20 cellular contexts compared by ENCODE assay signal in genomic region chr3:32200991-32201758, GRCh38. TPM values are rescaled to one million over a fixed set of nuclear protein-coding genes. Genes with fewer than 3 reads are reported as not detected.
DNase-seq lines count a peak whose midpoint lies in the region; ATAC-seq, FAIRE-seq and TF ChIP-seq lines count a peak whose summit lies in the region.
"Had no signal": no experiment of that assay in that cellular context is flagged by ENCODE, and none has a peak within 500 bp of the region (broad histone marks: within the 10 kb centered on the region; RNA-seq: fewer than 3 reads in every experiment).

No MANE protein-coding gene starts in this region.

- TF ChIP-seq POLR2A in endothelial cell of umbilical vein (IDR thresholded peaks at IDR 0.05; ENCODE audit: low read depth, low read length) = no peak

- H3K9ac ChIP-seq in endothelial cell of umbilical vein (replicated peaks; ENCODE audit: extremely low read depth, insufficient read depth, low read length) (no peak overlapping the region), kidney (ENCODE audit: low read length in 2 of 2) (no peak overlapping the region)

- H3K4me3 ChIP-seq in endothelial cell of umbilical vein (replicated peaks in 1 of 3; ENCODE audit: insufficient read depth in 1 of 3, low read depth in 1 of 3, low read length in 3 of 3) (no peak overlapping the region), kidney (ENCODE audit: low read length in 2 of 2) (no peak overlapping the region), psoas muscle (no peak overlapping the region), upper lobe of right lung (no peak overlapping the region)
- H3K4me3 ChIP-seq: MG63 had no signal

- H2AFZ ChIP-seq in endothelial cell of umbilical vein (ENCODE audit: low read depth, low read length) = peak overlapping the region; percentile 54

- peaks cover 20 to 21% of the 10 kb centered on the region in 2 donors for H3K27me3 Mint-ChIP-seq in natural killer cell treated with Interleukin-12 subunit alpha and Interleukin-12 subunit beta and Interleukin-15 and Interleukin-18, amount 100 ng/mL, for 72 hours
- peaks cover 0 to 19% (median 8%) of the 10 kb centered on the region in 3 donors for H3K27me3 Mint-ChIP-seq in immature natural killer cell (ENCODE audit: low read depth in 3 of 3)
- H3K27me3 Mint-ChIP-seq: activated naive CD8-positive, alpha-beta T cell treated with anti-CD3 and anti-CD28 coated beads for 36 hours had no signal

- no peaks in the 10 kb centered on the region for H3K27me3 ChIP-seq in endothelial cell of umbilical vein (ENCODE audit: control insufficient read depth in 2 of 2, insufficient read depth in 2 of 2, low read length in 2 of 2)
- no peaks in the 10 kb centered on the region for H3K27me3 ChIP-seq in psoas muscle (ENCODE audit: insufficient read depth in 3 of 3, low read length in 2 of 3)
- no peaks in the 10 kb centered on the region for H3K27me3 ChIP-seq in upper lobe of right lung
- H3K27me3 ChIP-seq: MG63 had no signal

- peak overlapping the region; percentile 39 for H3K4me2 ChIP-seq in endothelial cell of umbilical vein (ENCODE audit: insufficient read depth, low read length)

- TF ChIP-seq CTCF in endothelial cell of umbilical vein (IDR thresholded peaks at IDR 0.05; ENCODE audit: extremely low read depth in 1 of 2, insufficient read depth in 1 of 2, low read depth in 1 of 2, low read length in 2 of 2) (no peak), kidney (IDR thresholded peaks at IDR 0.05; ENCODE audit: borderline replicate concordance, extremely low read depth, insufficient read depth) (no peak), psoas muscle (IDR thresholded peaks at IDR 0.05) (no peak), upper lobe of right lung (IDR thresholded peaks at IDR 0.05) (no peak)

- H3K27ac ChIP-seq in endothelial cell of umbilical vein (ENCODE audit: insufficient read depth, low read depth, low read length) = no peak overlapping the region
- H3K27ac ChIP-seq in kidney (ENCODE audit: low read depth in 2 of 2, low read length in 2 of 2) = peak overlapping the region in 1 of 2 donors; percentile 71
- H3K27ac ChIP-seq in psoas muscle = peak overlapping the region; percentile 63
- peak overlapping the region; percentile 49 for H3K27ac ChIP-seq in upper lobe of right lung
- H3K27ac ChIP-seq: WERI-Rb-1 had no signal

- ATAC-seq in psoas muscle (peak; percentile 36 to 75 (median 51)), upper lobe of right lung (peak; percentile 72), HG03196 (IDR thresholded peaks at IDR 0.05; ENCODE audit: unreplicated experiment) (no peak)
- ATAC-seq in natural killer cell treated with Interleukin-12 subunit alpha and Interleukin-12 subunit beta and Interleukin-15 and Interleukin-18, amount 100 ng/mL, for 72 hours = no peak
- ATAC-seq: CD8-positive, alpha-beta T cell had no signal

- no peaks in the 10 kb centered on the region for H3K9me3 ChIP-seq in endothelial cell of umbilical vein (replicated peaks; ENCODE audit: control insufficient read depth, insufficient read depth, low read length)
- no peaks in the 10 kb centered on the region for H3K9me3 ChIP-seq in kidney (ENCODE audit: control insufficient read depth in 1 of 2, low read length in 2 of 2)
- no peaks in the 10 kb centered on the region for H3K9me3 ChIP-seq in psoas muscle
- H3K9me3 ChIP-seq in upper lobe of right lung = no peaks in the 10 kb centered on the region
- H3K9me3 ChIP-seq: MG63 had no signal

- no peak for FAIRE-seq in endothelial cell of umbilical vein (lab: Jason Lieb, UNC)
- no peak for FAIRE-seq in kidney (lab: Jason Lieb, UNC)

- H3K4me3 Mint-ChIP-seq in natural killer cell treated with Interleukin-12 subunit alpha and Interleukin-12 subunit beta and Interleukin-15 and Interleukin-18, amount 100 ng/mL, for 72 hours = no peak overlapping the region
- no peak overlapping the region for H3K4me3 Mint-ChIP-seq in immature natural killer cell
- H3K4me3 Mint-ChIP-seq: activated naive CD8-positive, alpha-beta T cell treated with anti-CD3 and anti-CD28 coated beads for 36 hours; CD8-positive, alpha-beta T cell; endodermal cell had no signal

- H3K4me1 ChIP-seq in endothelial cell of umbilical vein (ENCODE audit: control insufficient read depth, extremely low read depth, insufficient read depth, low read length) (peaks cover 15% of the 10 kb centered on the region), kidney (ENCODE audit: control insufficient read depth in 1 of 2, insufficient read depth in 1 of 2, low read depth in 1 of 2, low read length in 2 of 2) (peaks cover 0 to 6% of the 10 kb centered on the region in 2 donors), psoas muscle (no peaks in the 10 kb centered on the region), upper lobe of right lung (peaks cover 10% of the 10 kb centered on the region)

- H3K79me2 ChIP-seq in endothelial cell of umbilical vein (ENCODE audit: control insufficient read depth, insufficient read depth, low read length) = no peaks in the 10 kb centered on the region

- H3K36me3 Mint-ChIP-seq in natural killer cell treated with Interleukin-12 subunit alpha and Interleukin-12 subunit beta and Interleukin-15 and Interleukin-18, amount 100 ng/mL, for 72 hours = no peaks in the 10 kb centered on the region
- H3K36me3 Mint-ChIP-seq in immature natural killer cell = no peaks in the 10 kb centered on the region
- H3K36me3 Mint-ChIP-seq: activated naive CD8-positive, alpha-beta T cell treated with anti-CD3 and anti-CD28 coated beads for 36 hours; CD8-positive, alpha-beta T cell had no signal

- no TSS peak for BruUV-seq in endothelial cell of umbilical vein (replicated peaks; lab: Mats Ljungman, UMichigan)

- CTCF ChIA-PET in endothelial cell of umbilical vein (lab: Charles Lee) = interaction anchor here (0.6 to 3.1 kb wide), 10 partner anchors 13 to 267 kb away, joined by 3 to 15 read pairs (median 4); no protein-coding TSS in a partner anchor

- dilution Hi-C loops in endothelial cell of umbilical vein (cut with MboI; ENCODE audit: extremely low pct_ligation_motif_present, low sequenced_read_pairs) = no loop called here

- H4K20me1 ChIP-seq in endothelial cell of umbilical vein (replicated peaks; ENCODE audit: control insufficient read depth, extremely low read depth, insufficient read depth, low read length) = no peaks in the 10 kb centered on the region

- POLR2A ChIA-PET in endothelial cell of umbilical vein (lab: Charles Lee) = no interaction called here

- H3K9me3 Mint-ChIP-seq in natural killer cell treated with Interleukin-12 subunit alpha and Interleukin-12 subunit beta and Interleukin-15 and Interleukin-18, amount 100 ng/mL, for 72 hours = no peaks in the 10 kb centered on the region
- H3K9me3 Mint-ChIP-seq in immature natural killer cell = no peaks in the 10 kb centered on the region
- H3K9me3 Mint-ChIP-seq: activated naive CD8-positive, alpha-beta T cell treated with anti-CD3 and anti-CD28 coated beads for 36 hours; CD8-positive, alpha-beta T cell; endodermal cell had no signal

- H3K36me3 ChIP-seq in endothelial cell of umbilical vein (ENCODE audit: control insufficient read depth in 2 of 2, extremely low read depth in 1 of 2, insufficient read depth in 2 of 2, low read length in 2 of 2) = no peaks in the 10 kb centered on the region
- H3K36me3 ChIP-seq in kidney (ENCODE audit: control insufficient read depth in 1 of 2, insufficient read depth in 2 of 2, low read length in 2 of 2) = no peaks in the 10 kb centered on the region
- H3K36me3 ChIP-seq in psoas muscle (ENCODE audit: insufficient read depth in 1 of 2, low read depth in 1 of 2) = no peaks in the 10 kb centered on the region
- no peaks in the 10 kb centered on the region for H3K36me3 ChIP-seq in upper lobe of right lung
- H3K36me3 ChIP-seq: MG63, WERI-Rb-1 had no signal

- no peak overlapping the region for H3K27ac Mint-ChIP-seq in natural killer cell treated with Interleukin-12 subunit alpha and Interleukin-12 subunit beta and Interleukin-15 and Interleukin-18, amount 100 ng/mL, for 72 hours
- no peak overlapping the region for H3K27ac Mint-ChIP-seq in immature natural killer cell
- H3K27ac Mint-ChIP-seq: activated naive CD8-positive, alpha-beta T cell treated with anti-CD3 and anti-CD28 coated beads for 36 hours; CD8-positive, alpha-beta T cell; endodermal cell had no signal

- H3K4me1 Mint-ChIP-seq in natural killer cell treated with Interleukin-12 subunit alpha and Interleukin-12 subunit beta and Interleukin-15 and Interleukin-18, amount 100 ng/mL, for 72 hours (ENCODE audit: low read depth in 2 of 2) = peaks cover 0 to 4% of the 10 kb centered on the region in 2 donors
- no peaks in the 10 kb centered on the region for H3K4me1 Mint-ChIP-seq in immature natural killer cell
- H3K4me1 Mint-ChIP-seq: activated naive CD8-positive, alpha-beta T cell treated with anti-CD3 and anti-CD28 coated beads for 36 hours had no signal

- peak; percentile 69 for DNase-seq in endothelial cell of umbilical vein (ENCODE audit: low read depth, low spot score)
- peak; percentile 70 for DNase-seq in kidney
- DNase-seq in psoas muscle = peak; percentile 20 to 56
- DNase-seq in upper lobe of right lung = no peak
- DNase-seq in natural killer cell treated with Interleukin-12 subunit alpha and Interleukin-12 subunit beta and Interleukin-15 and Interleukin-18, amount 100 ng/mL, for 72 hours (ENCODE audit: low spot score) = no peak
- DNase-seq in immature natural killer cell = no peak
- DNase-seq: activated CD8-positive, alpha-beta memory T cell treated with anti-CD3 and anti-CD28 coated beads, Interleukin-2, amount 50 U/mL, for 48 hours; activated naive CD8-positive, alpha-beta T cell treated with anti-CD3 and anti-CD28 coated beads for 36 hours; CD8-positive, alpha-beta T cell; endodermal cell; GDM1; glutamatergic neuron; NCI-H1436 treated with DMSO at 0.1 percent for 48 hours; NCI-H2171 treated with DMSO at 0.1 percent for 48 hours; NCI-H526 treated with DMSO at 0.1 percent for 48 hours; nucleus accumbens; T-helper 2 cell; WERI-Rb-1 had no signal

- H3K9me1 ChIP-seq in endothelial cell of umbilical vein (replicated peaks; ENCODE audit: control insufficient read depth, extremely low read depth, insufficient read depth, low read length) = no peaks in the 10 kb centered on the region

- 59 to 60% (median 59%) methylated on average over 10 of the region's 10 CpGs for WGBS in psoas muscle, 3 donors

- intact Hi-C loops in endothelial cell of umbilical vein (cut with micrococcal nuclease) (no loop called here), kidney (cut with DNase I) (no loop called here), psoas muscle (cut with DNase I) (no loop called here), upper lobe of right lung (cut with DNase I) (no loop called here)

RNA-seq across cellular contexts. Expression of gene CMTM8, which starts 37.3 kb away (rescaled TPM):
- 7.3 and 8.1 TPM in 2 replicates for total RNA-seq in endothelial cell of umbilical vein
- 11.8 and 11.9 TPM in 2 replicates for polyA plus RNA-seq in endothelial cell of umbilical vein
- 5.4 and 5.8 TPM in 2 replicates for polyA plus RNA-seq in endothelial cell of umbilical vein (2011; cell fraction: cytosol; rRNA removed)
- polyA plus RNA-seq in endothelial cell of umbilical vein (2011; cell fraction: nucleus; rRNA removed) = 4.3 and 4.5 TPM in 2 replicates
- 4.5 and 5.3 TPM in 2 replicates for polyA plus RNA-seq in endothelial cell of umbilical vein (2012)
- polyA minus RNA-seq in endothelial cell of umbilical vein = 4.0 and 4.8 TPM in 2 replicates
- polyA minus RNA-seq in endothelial cell of umbilical vein (2011; cell fraction: cytosol; rRNA and poly(A)+ RNA removed) = not detected
- 2.4 and 2.5 TPM in 2 replicates for polyA minus RNA-seq in endothelial cell of umbilical vein (2011; cell fraction: nucleus; rRNA and poly(A)+ RNA removed)
- 5.4 TPM for total RNA-seq in kidney
- 9.6 TPM for polyA plus RNA-seq in kidney (ENCODE audit: insufficient read depth, low read depth, low replicate concordance)
- total RNA-seq in psoas muscle = 1 to 10 TPM in 3 of 4 donors, under 1 TPM in 1; 0.97 to 4.2 (median 2.1) TPM
- 1 to 10 TPM; 1.5 to 4.0 (median 2.0) TPM for polyA plus RNA-seq in psoas muscle
- total RNA-seq in upper lobe of right lung = 24.9 TPM
- under 1 TPM; 0.36 to 0.48 TPM for total RNA-seq in natural killer cell treated with Interleukin-12 subunit alpha and Interleukin-12 subunit beta and Interleukin-15 and Interleukin-18, amount 100 ng/mL, for 72 hours
- polyA plus RNA-seq in immature natural killer cell = 1 to 10 TPM in 2 of 3 donors, not detected in 1; 1.8 to 2.0 TPM

Comparison
In these comparisons a context has a peak if more than half of its experiments do, and no peak if none do; other contexts are left out.
1. DNase-seq: peak in endothelial cell of umbilical vein (single experiment), kidney (single experiment) and psoas muscle (2 of 2); none in upper lobe of right lung (single experiment), natural killer cell treated with Interleukin-12 subunit alpha and Interleukin-12 subunit beta and Interleukin-15 and Interleukin-18, amount 100 ng/mL, for 72 hours (single experiment) and immature natural killer cell (0 of 3).
2. ATAC-seq: peak in psoas muscle (4 of 4) and upper lobe of right lung (single experiment); none in natural killer cell treated with Interleukin-12 subunit alpha and Interleukin-12 subunit beta and Interleukin-15 and Interleukin-18, amount 100 ng/mL, for 72 hours (0 of 2) and HG03196 (single experiment).